ENCODE assay signal across 21 cellular contexts in the genomic region with DNA sequence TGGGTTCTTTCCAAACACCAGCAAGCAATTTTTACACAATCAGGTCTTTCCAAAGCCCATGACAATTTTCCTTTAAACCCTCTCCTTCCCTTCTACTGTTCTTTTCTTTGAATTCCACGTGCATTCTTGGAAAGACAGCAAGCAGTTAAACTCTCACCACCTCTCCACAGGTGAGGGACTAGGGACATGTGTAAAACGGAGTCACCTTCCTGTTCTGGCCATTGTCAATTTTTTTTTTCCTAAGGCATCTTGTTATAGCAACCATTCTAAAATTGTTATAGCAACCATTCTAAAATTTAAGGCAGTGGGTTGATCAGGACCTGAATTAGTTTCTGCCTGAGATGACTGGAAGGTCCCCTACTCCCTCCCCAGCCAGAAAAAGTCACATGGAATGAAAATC.
DNase-seq lines count a peak whose midpoint lies in the region; ATAC-seq and TF ChIP-seq lines count a peak whose summit lies in the region.
"Had no signal": no experiment of that assay in that cellular context is flagged by ENCODE, and none has a peak within 500 bp of the region (broad histone marks: within the 10 kb centered on the region; RNA-seq: fewer than 3 reads in every experiment).

No MANE protein-coding gene starts in this region.

- WGBS in mammary epithelial cell (ENCODE audit: low coverage, missing lambda C conversion rate): 3% methylated on average over 2 of the region's 2 CpGs

- peak overlapping the region; percentile 84 for H3K4me3 Mint-ChIP-seq in activated CD4-positive, alpha-beta T cell treated with anti-CD3 and anti-CD28 coated beads, Interleukin-2, amount 10 ng/mL, durations not matched to agents 24 days and 14 days
- H3K4me3 Mint-ChIP-seq: dendritic cell treated with granulocyte-macrophage colony-stimulating factor and Interleukin-4, amounts not matched to agents 40 ng/mL and 50 ng/mL, for 4 days had no signal

- POLR2A ChIA-PET in PC-3 (lab: Charles Lee; ENCODE audit: unreplicated experiment): no interaction called here

- intact Hi-C loops in activated CD4-positive, alpha-beta T cell treated with anti-CD3 and anti-CD28 coated beads, Interleukin-2, amount 10 ng/mL, durations not matched to agents 24 days and 14 days (cut with micrococcal nuclease): loop anchor here (5.0 kb wide), 1 partner anchor 269 kb away; a partner anchor contains a TSS
- intact Hi-C loops in PC-3 (cut with micrococcal nuclease): no loop called here
- intact Hi-C loops in mammary epithelial cell (cut with micrococcal nuclease): loop anchor here (10.0 kb wide), 1 partner anchor 508 kb away; a partner anchor contains a TSS

- dilution Hi-C loops in mammary epithelial cell (cut with HindIII; ENCODE audit: low sequenced_read_pairs): no loop called here

- no peaks in the 10 kb centered on the region for H3K27me3 Mint-ChIP-seq in activated CD4-positive, alpha-beta T cell treated with anti-CD3 and anti-CD28 coated beads, Interleukin-2, amount 10 ng/mL, durations not matched to agents 24 days and 14 days
- H3K27me3 Mint-ChIP-seq: dendritic cell treated with granulocyte-macrophage colony-stimulating factor and Interleukin-4, amounts not matched to agents 40 ng/mL and 50 ng/mL, for 4 days had no signal

- H3K4me2 ChIP-seq in PC-3 (ENCODE audit: low read length): no peak overlapping the region
- no peak overlapping the region for H3K4me2 ChIP-seq in mammary epithelial cell (ENCODE audit: insufficient read depth, low read depth, low read length)
- H3K4me2 ChIP-seq: A549, KMS-11 had no signal

- ATAC-seq in PC-3: no peak
- no peak for ATAC-seq in HG03039 (IDR thresholded peaks at IDR 0.05; ENCODE audit: unreplicated experiment)
- ATAC-seq: A549, heart right ventricle, mucosa of descending colon, psoas muscle had no signal

- no TSS peak for BruUV-seq in PC-3 (replicated peaks; lab: Mats Ljungman, UMichigan)
- BruUV-seq in mammary epithelial cell (replicated peaks; lab: Mats Ljungman, UMichigan): no TSS peak

- H3F3A ChIP-seq in PC-3 (ENCODE audit: low read length, unreplicated experiment): no peaks in the 10 kb centered on the region

- H3K27ac ChIP-seq in PC-3 (ENCODE audit: low read length): no peak overlapping the region
- no peak overlapping the region for H3K27ac ChIP-seq in mammary epithelial cell (ENCODE audit: insufficient read depth, low read depth, low read length)
- H3K27ac ChIP-seq: A549, KMS-11, psoas muscle, SK-N-MC, testis had no signal

- H3K36me3 ChIP-seq in PC-3 (ENCODE audit: low read depth, low read length): no peaks in the 10 kb centered on the region
- no peaks in the 10 kb centered on the region for H3K36me3 ChIP-seq in mammary epithelial cell (ENCODE audit: insufficient read depth, low read length)
- H3K36me3 ChIP-seq: HAP-1, heart right ventricle had no signal

- H3K4me3 ChIP-seq in PC-3 (ENCODE audit: low read length) (no peak overlapping the region), mammary epithelial cell (replicated peaks in 1 of 3; ENCODE audit: insufficient read depth in 1 of 3, low read depth in 2 of 3, low read length in 3 of 3) (no peak overlapping the region)
- H3K4me3 ChIP-seq: A549, HAP-1, mucosa of descending colon, psoas muscle, SK-N-MC, testis had no signal

- H3K9me3 Mint-ChIP-seq in activated CD4-positive, alpha-beta T cell treated with anti-CD3 and anti-CD28 coated beads, Interleukin-2, amount 10 ng/mL, durations not matched to agents 24 days and 14 days: no peaks in the 10 kb centered on the region
- H3K9me3 Mint-ChIP-seq: dendritic cell treated with granulocyte-macrophage colony-stimulating factor and Interleukin-4, amounts not matched to agents 40 ng/mL and 50 ng/mL, for 4 days had no signal

- H3K9me3 ChIP-seq in PC-3 (ENCODE audit: low read length) (no peaks in the 10 kb centered on the region), mammary epithelial cell (replicated peaks; ENCODE audit: insufficient read depth, low read length) (no peaks in the 10 kb centered on the region)
- H3K9me3 ChIP-seq: A549, HAP-1, heart right ventricle, mucosa of descending colon, psoas muscle, testis had no signal

- peaks cover 13% of the 10 kb centered on the region for H3K36me3 Mint-ChIP-seq in activated CD4-positive, alpha-beta T cell treated with anti-CD3 and anti-CD28 coated beads, Interleukin-2, amount 10 ng/mL, durations not matched to agents 24 days and 14 days (ENCODE audit: low read depth)

- in situ Hi-C loops in mammary epithelial cell (cut with MboI; ENCODE audit: low sequenced_read_pairs in 2 of 2): loop anchor here in 1 of 2 donors (25.0 kb wide), 1 partner anchor 191 kb away; no protein-coding TSS in a partner anchor

- H3K4me1 ChIP-seq in PC-3 (ENCODE audit: insufficient read depth, low read length) (no peaks in the 10 kb centered on the region), mammary epithelial cell (ENCODE audit: insufficient read depth, low read length) (no peaks in the 10 kb centered on the region)
- H3K4me1 ChIP-seq: A549, HAP-1, testis had no signal

- no peaks in the 10 kb centered on the region for H3K9me2 ChIP-seq in PC-3 (replicated peaks; ENCODE audit: low read length)

- peak; percentile 69 for DNase-seq in activated CD4-positive, alpha-beta T cell treated with anti-CD3 and anti-CD28 coated beads, Interleukin-2, amount 10 ng/mL, durations not matched to agents 24 days and 14 days
- no peak for DNase-seq in activated CD4-positive, alpha-beta T cell treated with anti-CD3 and anti-CD28 coated beads for 1 hour
- DNase-seq in PC-3 (peak; percentile 49), mammary epithelial cell (peak; percentile 42), renal cortical epithelial cell (ENCODE audit: low read depth) (peak; percentile 34), NCI-H1105 treated with DMSO at 0.1 percent for 48 hours (lab: John Stamatoyannopoulos, UW) (no peak), NCI-H1417 treated with DMSO at 0.1 percent for 48 hours (lab: John Stamatoyannopoulos, UW) (no peak)
- DNase-seq: activated CD8-positive, alpha-beta memory T cell treated with anti-CD3 and anti-CD28 coated beads, Interleukin-2, amount 50 U/mL, for 48 hours; aorta; GDM1; heart right ventricle; kidney; mucosa of descending colon; psoas muscle; testis had no signal

- H2AFZ ChIP-seq in PC-3 (ENCODE audit: low read length): 0 out of 2 replicates have a peak overlapping the region, but pooled peaks have one; percentile 15
- peak overlapping the region; percentile 38 for H2AFZ ChIP-seq in mammary epithelial cell (ENCODE audit: low read depth, low read length)

- peak overlapping the region; percentile 99 for H3K27ac Mint-ChIP-seq in activated CD4-positive, alpha-beta T cell treated with anti-CD3 and anti-CD28 coated beads, Interleukin-2, amount 10 ng/mL, durations not matched to agents 24 days and 14 days
- H3K27ac Mint-ChIP-seq: dendritic cell treated with granulocyte-macrophage colony-stimulating factor and Interleukin-4, amounts not matched to agents 40 ng/mL and 50 ng/mL, for 4 days had no signal

- H3K79me2 ChIP-seq in PC-3 (ENCODE audit: low read length) (no peaks in the 10 kb centered on the region), mammary epithelial cell (ENCODE audit: insufficient read depth, low read length) (no peaks in the 10 kb centered on the region)

- H3K27me3 ChIP-seq in PC-3 (ENCODE audit: low read length) (no peaks in the 10 kb centered on the region), mammary epithelial cell (ENCODE audit: insufficient read depth, low read length) (no peaks in the 10 kb centered on the region)
- H3K27me3 ChIP-seq: heart right ventricle, testis had no signal

- TF ChIP-seq CTCF in PC-3 (conservative IDR thresholded peaks at IDR 0.05; ENCODE audit: low read depth, low read length) (no peak), mammary epithelial cell (conservative IDR thresholded peaks at IDR 0.05 in 1 of 2, IDR thresholded peaks at IDR 0.05 in 1 of 2; ENCODE audit: extremely low read depth in 1 of 2, insufficient read depth in 1 of 2, low read depth in 1 of 2, low read length in 2 of 2) (no peak)

- H4K20me1 ChIP-seq in PC-3 (ENCODE audit: low read length) (no peaks in the 10 kb centered on the region), mammary epithelial cell (ENCODE audit: insufficient read depth, low read length) (no peaks in the 10 kb centered on the region)

- H3K4me1 Mint-ChIP-seq in activated CD4-positive, alpha-beta T cell treated with anti-CD3 and anti-CD28 coated beads, Interleukin-2, amount 10 ng/mL, durations not matched to agents 24 days and 14 days: peaks cover 72% of the 10 kb centered on the region

- CTCF ChIA-PET in PC-3 (lab: Charles Lee) (no interaction called here), mammary epithelial cell (lab: Charles Lee; ENCODE audit: low non-redundant PET) (no interaction called here)

- H3K9ac ChIP-seq in PC-3 (ENCODE audit: low read length) (no peak overlapping the region), mammary epithelial cell (ENCODE audit: insufficient read depth, low read length) (no peak overlapping the region)
- H3K9ac ChIP-seq: KMS-11 had no signal

Comparison
In these comparisons a context has a peak if more than half of its experiments do, and no peak if none do; other contexts are left out.
1. DNase-seq: peak in activated CD4-positive, alpha-beta T cell treated with anti-CD3 and anti-CD28 coated beads, Interleukin-2, amount 10 ng/mL, durations not matched to agents 24 days and 14 days (single experiment), PC-3 (single experiment), mammary epithelial cell (single experiment) and renal cortical epithelial cell (single experiment); none in activated CD4-positive, alpha-beta T cell treated with anti-CD3 and anti-CD28 coated beads for 1 hour (single experiment), NCI-H1105 treated with DMSO at 0.1 percent for 48 hours (single experiment) and NCI-H1417 treated with DMSO at 0.1 percent for 48 hours (single experiment).